Comparison of ENCODE assay signal across 18 cellular contexts in the genomic region with DNA sequence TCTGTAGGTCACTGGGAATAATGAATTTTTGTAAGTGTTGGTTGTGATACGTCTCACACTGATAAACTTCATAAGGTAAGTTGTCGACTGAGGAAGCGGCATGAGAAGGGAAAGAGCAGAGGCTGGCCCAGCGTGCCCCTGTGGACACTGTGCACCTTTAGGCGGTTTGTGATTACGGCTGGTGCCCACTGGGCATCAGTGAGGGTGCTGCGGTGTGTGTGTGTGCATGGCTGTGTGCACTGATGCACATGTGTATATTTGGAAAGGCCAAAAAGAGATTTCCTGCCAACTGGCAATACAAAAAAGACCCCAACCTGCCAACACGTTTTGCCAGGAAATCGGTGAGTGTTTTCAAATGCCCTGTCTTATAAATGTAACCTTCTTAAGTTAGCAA. TPM values are rescaled to one million over a fixed set of nuclear protein-coding genes. Genes with fewer than 3 reads are reported as not detected.
DNase-seq lines count a peak whose midpoint lies in the region; ATAC-seq and TF ChIP-seq lines count a peak whose summit lies in the region.
"Had no signal": no experiment of that assay in that cellular context is flagged by ENCODE, and none has a peak within 500 bp of the region (broad histone marks: within the 10 kb centered on the region; RNA-seq: fewer than 3 reads in every experiment).

No MANE protein-coding gene starts in this region.

- no peaks in the 10 kb centered on the region for H4K20me1 ChIP-seq in OCI-LY7 (ENCODE audit: insufficient read depth, low read length)

- no peaks in the 10 kb centered on the region for H3K9me3 Mint-ChIP-seq in stimulated activated naive CD8-positive, alpha-beta T cell treated with anti-CD3 and anti-CD28 coated beads, Interleukin-15, Interleukin-2, amounts not matched to agents 100 ng/mL and 50 ng/mL, for 24 hours
- H3K9me3 Mint-ChIP-seq in memory B cell, result no peaks in the 10 kb centered on the region
- H3K9me3 Mint-ChIP-seq: CD8-positive, alpha-beta memory T cell had no signal

- peak overlapping the region; percentile 59 for H3K27ac Mint-ChIP-seq in stimulated activated naive CD8-positive, alpha-beta T cell treated with anti-CD3 and anti-CD28 coated beads, Interleukin-15, Interleukin-2, amounts not matched to agents 100 ng/mL and 50 ng/mL, for 24 hours
- H3K27ac Mint-ChIP-seq in memory B cell, result peak overlapping the region; percentile 94

- H3K36me3 Mint-ChIP-seq in stimulated activated naive CD8-positive, alpha-beta T cell treated with anti-CD3 and anti-CD28 coated beads, Interleukin-15, Interleukin-2, amounts not matched to agents 100 ng/mL and 50 ng/mL, for 24 hours (ENCODE audit: low read depth), result peaks cover 92% of the 10 kb centered on the region
- H3K36me3 Mint-ChIP-seq in memory B cell, result peaks cover 54% of the 10 kb centered on the region

- no peak overlapping the region for H2AFZ ChIP-seq in OCI-LY7 (ENCODE audit: low read length)
- H2AFZ ChIP-seq: GM23248 had no signal

- peaks cover 86% of the 10 kb centered on the region for H3K4me1 ChIP-seq in OCI-LY7 (ENCODE audit: insufficient read depth, low read length, poor library complexity, severe bottlenecking)

- intact Hi-C loops in OCI-LY7 (cut with micrococcal nuclease; ENCODE audit: unreplicated experiment), result loop anchor here (1.0 to 2.0 kb wide), 2 partner anchors 9 to 36 kb away; no protein-coding TSS in a partner anchor

- H3K4me1 Mint-ChIP-seq in stimulated activated naive CD8-positive, alpha-beta T cell treated with anti-CD3 and anti-CD28 coated beads, Interleukin-15, Interleukin-2, amounts not matched to agents 100 ng/mL and 50 ng/mL, for 24 hours (ENCODE audit: low read depth), result peaks cover 82% of the 10 kb centered on the region
- peaks cover 61% of the 10 kb centered on the region for H3K4me1 Mint-ChIP-seq in memory B cell

- TF ChIP-seq CTCF in OCI-LY7 (conservative IDR thresholded peaks at IDR 0.05; ENCODE audit: low read length), result no peak

- H3K9me3 ChIP-seq in OCI-LY7 (ENCODE audit: low read length), result no peaks in the 10 kb centered on the region
- H3K9me3 ChIP-seq: SJCRH30 had no signal

- peaks cover 89% of the 10 kb centered on the region for H3K36me3 ChIP-seq in OCI-LY7 (ENCODE audit: insufficient read depth, low read length)
- H3K36me3 ChIP-seq: SJCRH30 had no signal

- peaks cover 65% of the 10 kb centered on the region for H3K79me2 ChIP-seq in OCI-LY7 (ENCODE audit: insufficient read depth, low read depth, low read length)

- POLR2A ChIA-PET in OCI-LY7 (lab: Charles Lee), result interaction anchor here (4.1 kb wide), 1 partner anchor 11 kb away, joined by 27 read pairs; a partner anchor contains a TSS

- H3K9me2 ChIP-seq in OCI-LY7 (ENCODE audit: insufficient read depth, low read length), result no peaks in the 10 kb centered on the region

- no peak for ATAC-seq in stimulated activated naive CD8-positive, alpha-beta T cell treated with anti-CD3 and anti-CD28 coated beads, Interleukin-15, Interleukin-2, amounts not matched to agents 100 U/mL and 50 U/mL, for 24 hours
- peak; percentile 5 for ATAC-seq in memory B cell (ENCODE audit: low read depth)
- ATAC-seq in HG03378 (IDR thresholded peaks at IDR 0.05; ENCODE audit: unreplicated experiment), result no peak

- H3K4me3 ChIP-seq in OCI-LY7 (ENCODE audit: low read depth, low read length, poor library complexity, severe bottlenecking), result peak overlapping the region; percentile 60
- H3K4me3 ChIP-seq: GM23248, SJCRH30 had no signal

- H3K27me3 Mint-ChIP-seq in stimulated activated naive CD8-positive, alpha-beta T cell treated with anti-CD3 and anti-CD28 coated beads, Interleukin-15, Interleukin-2, amounts not matched to agents 100 ng/mL and 50 ng/mL, for 24 hours, result no peaks in the 10 kb centered on the region
- H3K27me3 Mint-ChIP-seq in memory B cell, result no peaks in the 10 kb centered on the region
- H3K27me3 Mint-ChIP-seq: CD8-positive, alpha-beta memory T cell had no signal

- CTCF ChIA-PET in OCI-LY7 (lab: Charles Lee; ENCODE audit: unreplicated experiment), result interaction anchor here (0.6 kb wide), 1 partner anchor 76 kb away, joined by 5 read pairs; no protein-coding TSS in a partner anchor

- peak overlapping the region; percentile 99 for H3K27ac ChIP-seq in OCI-LY7 (ENCODE audit: low read depth, low read length, poor library complexity, severe bottlenecking)
- H3K27ac ChIP-seq: GM23248, SJCRH30 had no signal

- peak overlapping the region; percentile 39 for H3K4me3 Mint-ChIP-seq in stimulated activated naive CD8-positive, alpha-beta T cell treated with anti-CD3 and anti-CD28 coated beads, Interleukin-15, Interleukin-2, amounts not matched to agents 100 ng/mL and 50 ng/mL, for 24 hours
- peak overlapping the region; percentile 75 for H3K4me3 Mint-ChIP-seq in memory B cell
- H3K4me3 Mint-ChIP-seq: CD8-positive, alpha-beta memory T cell had no signal

- BruUV-seq in OCI-LY7 (replicated peaks; lab: Mats Ljungman, UMichigan), result no TSS peak

- H3K4me2 ChIP-seq in OCI-LY7 (ENCODE audit: low read length), result peak overlapping the region; percentile 85

- DNase-seq in stimulated activated naive CD8-positive, alpha-beta T cell treated with anti-CD3 and anti-CD28 coated beads, Interleukin-15, Interleukin-2, amounts not matched to agents 100 U/mL and 50 U/mL, for 24 hours, result no peak
- DNase-seq in OCI-LY7 (ENCODE audit: low spot score), result peak; percentile 69
- no peak for DNase-seq in memory B cell (ENCODE audit: low spot score in 2 of 2)
- no peak for DNase-seq in NCI-H1105 treated with DMSO at 0.1 percent for 48 hours (lab: John Stamatoyannopoulos, UW)
- no peak for DNase-seq in GDM1 (lab: John Stamatoyannopoulos, UW)
- no peak for DNase-seq in SK-N-DZ (ENCODE audit: low spot score)
- DNase-seq: CD8-positive, alpha-beta memory T cell; GM23248; HCEC 1CT; NCI-H1092 treated with DMSO at 0.1 percent for 48 hours; NCI-H1694; NCI-H226; NCI-H524; NCI-H82; SJCRH30 had no signal

RNA-seq across cellular contexts. Expression of a gene that starts 11.9 kb away (rescaled TPM):
- 181 and 188 TPM in 2 replicates for total RNA-seq in OCI-LY7 (2014; rRNA removed; shearing (Covaris generic))
- total RNA-seq in OCI-LY7 (2022), result 210 and 224 TPM in 2 replicates
- polyA plus RNA-seq in SK-N-DZ (2014; cell fraction: cytosol; rRNA removed), result not detected in 2 replicates
- polyA plus RNA-seq in SK-N-DZ (2014; cell fraction: nucleus; rRNA removed), result not detected in 2 replicates
- total RNA-seq: GM23248, SJCRH30 had no signal
- polyA plus RNA-seq: BJ had no signal
